6 cellular contexts compared by ENCODE assay signal in the genomic region with DNA sequence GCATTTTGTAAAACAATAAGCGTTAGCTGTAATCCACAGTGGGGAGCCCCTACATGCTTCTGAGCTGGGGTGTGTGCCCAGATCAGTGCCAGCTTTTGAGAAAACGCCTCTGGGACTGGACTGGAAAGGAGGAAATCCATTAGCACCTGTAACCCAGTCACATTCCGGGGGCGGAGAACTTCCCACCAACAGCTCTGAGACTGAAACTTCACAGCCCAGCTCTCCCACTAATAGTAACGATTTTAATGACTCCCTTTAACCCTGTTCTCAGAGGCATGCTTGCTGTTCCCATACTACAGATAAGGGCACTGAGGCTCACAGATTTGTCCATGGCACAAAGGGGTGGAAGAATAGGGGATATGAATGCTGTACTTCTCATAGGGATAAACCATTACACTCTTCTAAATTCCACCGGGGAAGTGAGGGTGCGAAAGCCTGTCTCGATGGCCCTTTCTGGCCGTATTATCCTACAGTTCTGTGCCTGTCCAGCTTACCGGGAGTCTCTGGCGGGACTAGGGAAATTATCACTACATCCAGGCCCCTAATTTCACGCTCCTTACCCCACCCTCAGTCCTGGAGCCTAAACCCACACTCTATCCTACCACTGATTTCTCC.
A peak's percentile ranks its signal among the peaks of the same experiment; 100 is the strongest.
DNase-seq lines count a peak whose midpoint lies in the region; ATAC-seq and TF ChIP-seq lines count a peak whose summit lies in the region.

No MANE protein-coding gene starts in this region.

- CTCF ChIA-PET in AG04449 (lab: Yijun Ruan, JAX) = interaction anchor here (0.8 to 2.7 kb wide), 7 partner anchors 13 to 244 kb away, joined by 3 to 19 read pairs (median 5); partner anchors contain the start of genes QPCTL and SNRPD2

- H3K4me3 ChIP-seq in AG04449 (ENCODE audit: low read depth, low read length) (peak overlapping the region; percentile 88), fibroblast of mammary gland (ENCODE audit: control insufficient read depth, low read depth, low read length) (peak overlapping the region; percentile 95)

- ATAC-seq in GM21367 (IDR thresholded peaks at IDR 0.05; ENCODE audit: unreplicated experiment) = no peak

- TF ChIP-seq CTCF in AG04449 (IDR thresholded peaks at IDR 0.05; ENCODE audit: insufficient read depth, low read length, missing control alignments) (no peak), fibroblast of mammary gland (conservative IDR thresholded peaks at IDR 0.05; ENCODE audit: control insufficient read depth, insufficient read depth, low read depth, low read length) (no peak)

- POLR2A ChIA-PET in AG04449 (lab: Yijun Ruan, JAX) = interaction anchor here (0.7 to 1.4 kb wide), 3 partner anchors 10 to 38 kb away, joined by 3 to 5 read pairs (median 4); partner anchors contain the start of genes QPCTL and SNRPD2

- DNase-seq in AG04449 (ENCODE audit: low read depth, low spot score) (no peak), NCI-H226 (peak; percentile 15), fibroblast of mammary gland (ENCODE audit: low read depth) (peak; percentile 11), GM19240 (ENCODE audit: insufficient read length, low spot score) (no peak)
- DNase-seq in stimulated activated CD4-positive, alpha-beta T cell treated with anti-CD3 and anti-CD28 coated beads, Interleukin-4, amount 100 ng/mL, for 24 hours = peak; percentile 26

Comparison
In these comparisons a context has a peak if more than half of its experiments do, and no peak if none do; other contexts are left out.
1. DNase-seq: peak in NCI-H226 (single experiment), fibroblast of mammary gland (single experiment) and stimulated activated CD4-positive, alpha-beta T cell treated with anti-CD3 and anti-CD28 coated beads, Interleukin-4, amount 100 ng/mL, for 24 hours (single experiment); none in AG04449 (single experiment) and GM19240 (single experiment).